In genomic region chr5:150129813-150130492, GRCh38 we compare ENCODE assay signal across 8 cellular contexts. TPM values are rescaled to one million over a fixed set of nuclear protein-coding genes. Genes with fewer than 3 reads are reported as not detected.
DNase-seq lines count a peak whose midpoint lies in the region; ATAC-seq lines count a peak whose summit lies in the region.

No MANE protein-coding gene starts in this region.

- DNase-seq in SIG-M5 treated with dmso at 0.1 percent for 504 hours (lab: John Stamatoyannopoulos, UW; ENCODE audit: unreplicated experiment) (peak; percentile 82), SIG-M5 (lab: John Stamatoyannopoulos, UW) (no peak), HT-29 (ENCODE audit: low spot score) (peak; percentile 76), SKM-1 (lab: John Stamatoyannopoulos, UW; ENCODE audit: unreplicated experiment) (peak; percentile 84), astrocyte of the hippocampus (ENCODE audit: low read depth, low spot score) (peak; percentile 80), hypothalamus (lab: John Stamatoyannopoulos, UW) (peak in 37 of 51 donors; percentile 17 to 71 (median 45)), skeletal muscle cell (ENCODE audit: low read depth) (peak; percentile 36)

- H3K4me3 ChIP-seq in skeletal muscle cell (ENCODE audit: low read depth, low read length), result no peak overlapping the region

- no peak for ATAC-seq in HG02884 (IDR thresholded peaks at IDR 0.05; ENCODE audit: unreplicated experiment)

RNA-seq across cellular contexts. Expression of gene PDGFRB, which starts 25.7 kb away (rescaled TPM):
- 1.1 TPM in 1 of 2 replicates, not detected in the other for total RNA-seq in HT-29 (2014; rRNA removed; shearing (Covaris generic))

RNA-seq across cellular contexts. Expression of gene CDX1, which starts 36.6 kb away (rescaled TPM):
- 3.9 and 6.6 TPM in 2 replicates for total RNA-seq in HT-29 (2014; rRNA removed; shearing (Covaris generic))

RNA-seq across cellular contexts. Expression of gene CSF1R, which starts 43.6 kb away (rescaled TPM):
- total RNA-seq in HT-29 (2014; rRNA removed; shearing (Covaris generic)), result not detected in 2 replicates

RNA-seq across cellular contexts. Expression of gene SLC6A7, which starts 59.9 kb away (rescaled TPM):
- total RNA-seq in HT-29 (2014; rRNA removed; shearing (Covaris generic)), result 0.66 and 0.76 TPM in 2 replicates
